Comparison of ENCODE assay signal across 1 cellular context in the genomic region with DNA sequence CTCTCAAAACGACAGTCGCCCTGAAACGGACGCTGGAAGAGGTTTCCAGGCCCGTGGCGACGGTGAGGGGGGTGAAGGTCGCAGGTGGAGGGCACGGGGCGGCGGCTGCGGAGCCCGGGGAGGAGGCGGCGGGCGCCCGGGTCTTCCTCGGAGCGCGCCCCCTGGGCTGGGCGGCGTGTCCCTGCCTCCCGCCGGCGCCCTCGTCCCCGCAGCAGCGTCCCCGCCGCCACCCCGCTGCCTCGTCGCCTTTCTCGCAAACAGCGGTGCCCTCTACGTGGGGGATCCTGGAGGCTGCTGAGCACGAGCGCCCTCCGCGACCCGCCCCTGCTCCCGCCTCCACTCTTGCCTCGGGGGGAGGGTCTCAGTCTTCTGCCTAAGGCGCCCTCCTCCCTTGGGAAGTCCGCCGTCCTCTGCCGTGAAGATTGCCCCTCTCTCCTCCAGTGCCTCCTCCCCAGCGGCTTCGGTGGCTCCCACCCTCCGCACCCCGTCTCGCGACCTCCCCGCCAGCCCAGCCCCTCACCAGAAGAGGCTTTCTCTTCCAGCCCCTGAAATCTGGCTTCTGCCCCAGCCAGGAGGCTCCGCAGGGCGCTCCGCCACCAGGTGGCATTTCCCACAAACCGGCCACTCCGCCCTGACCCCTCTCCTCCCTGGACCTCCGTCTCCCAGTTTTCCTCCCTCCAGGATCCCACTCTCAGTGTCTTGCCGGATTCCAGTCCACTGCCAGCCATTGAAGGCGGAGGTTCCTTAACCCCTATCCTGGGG.
TF ChIP-seq lines count a peak whose summit lies in the region.

No MANE protein-coding gene starts in this region.

TF ChIP-seq in GM12878, 131 proteins besides CTCF, POLR2A, EP300 and RAD21 (continued from another document):
- TF ChIP-seq, protein P1, sequence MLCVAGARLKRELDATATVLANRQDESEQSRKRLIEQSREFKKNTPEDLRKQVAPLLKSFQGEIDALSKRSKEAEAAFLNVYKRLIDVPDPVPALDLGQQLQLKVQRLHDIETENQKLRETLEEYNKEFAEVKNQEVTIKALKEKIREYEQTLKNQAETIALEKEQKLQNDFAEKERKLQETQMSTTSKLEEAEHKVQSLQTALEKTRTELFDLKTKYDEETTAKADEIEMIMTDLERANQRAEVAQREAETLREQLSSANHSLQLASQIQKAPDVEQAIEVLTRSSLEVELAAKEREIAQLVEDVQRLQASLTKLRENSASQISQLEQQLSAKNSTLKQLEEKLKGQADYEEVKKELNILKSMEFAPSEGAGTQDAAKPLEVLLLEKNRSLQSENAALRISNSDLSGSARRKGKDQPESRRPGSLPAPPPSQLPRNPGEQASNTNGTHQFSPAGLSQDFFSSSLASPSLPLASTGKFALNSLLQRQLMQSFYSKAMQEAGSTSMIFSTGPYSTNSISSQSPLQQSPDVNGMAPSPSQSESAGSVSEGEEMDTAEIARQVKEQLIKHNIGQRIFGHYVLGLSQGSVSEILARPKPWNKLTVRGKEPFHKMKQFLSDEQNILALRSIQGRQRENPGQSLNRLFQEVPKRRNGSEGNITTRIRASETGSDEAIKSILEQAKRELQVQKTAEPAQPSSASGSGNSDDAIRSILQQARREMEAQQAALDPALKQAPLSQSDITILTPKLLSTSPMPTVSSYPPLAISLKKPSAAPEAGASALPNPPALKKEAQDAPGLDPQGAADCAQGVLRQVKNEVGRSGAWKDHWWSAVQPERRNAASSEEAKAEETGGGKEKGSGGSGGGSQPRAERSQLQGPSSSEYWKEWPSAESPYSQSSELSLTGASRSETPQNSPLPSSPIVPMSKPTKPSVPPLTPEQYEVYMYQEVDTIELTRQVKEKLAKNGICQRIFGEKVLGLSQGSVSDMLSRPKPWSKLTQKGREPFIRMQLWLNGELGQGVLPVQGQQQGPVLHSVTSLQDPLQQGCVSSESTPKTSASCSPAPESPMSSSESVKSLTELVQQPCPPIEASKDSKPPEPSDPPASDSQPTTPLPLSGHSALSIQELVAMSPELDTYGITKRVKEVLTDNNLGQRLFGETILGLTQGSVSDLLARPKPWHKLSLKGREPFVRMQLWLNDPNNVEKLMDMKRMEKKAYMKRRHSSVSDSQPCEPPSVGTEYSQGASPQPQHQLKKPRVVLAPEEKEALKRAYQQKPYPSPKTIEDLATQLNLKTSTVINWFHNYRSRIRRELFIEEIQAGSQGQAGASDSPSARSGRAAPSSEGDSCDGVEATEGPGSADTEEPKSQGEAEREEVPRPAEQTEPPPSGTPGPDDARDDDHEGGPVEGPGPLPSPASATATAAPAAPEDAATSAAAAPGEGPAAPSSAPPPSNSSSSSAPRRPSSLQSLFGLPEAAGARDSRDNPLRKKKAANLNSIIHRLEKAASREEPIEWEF (IDR thresholded peaks at IDR 0.05; ENCODE audit: insufficient replicate concordance, low read depth, low read length), result no peak
- TF ChIP-seq, protein P2, sequence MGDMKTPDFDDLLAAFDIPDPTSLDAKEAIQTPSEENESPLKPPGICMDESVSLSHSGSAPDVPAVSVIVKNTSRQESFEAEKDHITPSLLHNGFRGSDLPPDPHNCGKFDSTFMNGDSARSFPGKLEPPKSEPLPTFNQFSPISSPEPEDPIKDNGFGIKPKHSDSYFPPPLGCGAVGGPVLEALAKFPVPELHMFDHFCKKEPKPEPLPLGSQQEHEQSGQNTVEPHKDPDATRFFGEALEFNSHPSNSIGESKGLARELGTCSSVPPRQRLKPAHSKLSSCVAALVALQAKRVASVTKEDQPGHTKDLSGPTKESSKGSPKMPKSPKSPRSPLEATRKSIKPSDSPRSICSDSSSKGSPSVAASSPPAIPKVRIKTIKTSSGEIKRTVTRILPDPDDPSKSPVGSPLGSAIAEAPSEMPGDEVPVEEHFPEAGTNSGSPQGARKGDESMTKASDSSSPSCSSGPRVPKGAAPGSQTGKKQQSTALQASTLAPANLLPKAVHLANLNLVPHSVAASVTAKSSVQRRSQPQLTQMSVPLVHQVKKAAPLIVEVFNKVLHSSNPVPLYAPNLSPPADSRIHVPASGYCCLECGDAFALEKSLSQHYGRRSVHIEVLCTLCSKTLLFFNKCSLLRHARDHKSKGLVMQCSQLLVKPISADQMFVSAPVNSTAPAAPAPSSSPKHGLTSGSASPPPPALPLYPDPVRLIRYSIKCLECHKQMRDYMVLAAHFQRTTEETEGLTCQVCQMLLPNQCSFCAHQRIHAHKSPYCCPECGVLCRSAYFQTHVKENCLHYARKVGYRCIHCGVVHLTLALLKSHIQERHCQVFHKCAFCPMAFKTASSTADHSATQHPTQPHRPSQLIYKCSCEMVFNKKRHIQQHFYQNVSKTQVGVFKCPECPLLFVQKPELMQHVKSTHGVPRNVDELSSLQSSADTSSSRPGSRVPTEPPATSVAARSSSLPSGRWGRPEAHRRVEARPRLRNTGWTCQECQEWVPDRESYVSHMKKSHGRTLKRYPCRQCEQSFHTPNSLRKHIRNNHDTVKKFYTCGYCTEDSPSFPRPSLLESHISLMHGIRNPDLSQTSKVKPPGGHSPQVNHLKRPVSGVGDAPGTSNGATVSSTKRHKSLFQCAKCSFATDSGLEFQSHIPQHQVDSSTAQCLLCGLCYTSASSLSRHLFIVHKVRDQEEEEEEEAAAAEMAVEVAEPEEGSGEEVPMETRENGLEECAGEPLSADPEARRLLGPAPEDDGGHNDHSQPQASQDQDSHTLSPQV (IDR thresholded peaks at IDR 0.05), result no peak
- no peak for TF ChIP-seq ATF7 (IDR thresholded peaks at IDR 0.05; ENCODE audit: low read depth)
- TF ChIP-seq, protein P3, sequence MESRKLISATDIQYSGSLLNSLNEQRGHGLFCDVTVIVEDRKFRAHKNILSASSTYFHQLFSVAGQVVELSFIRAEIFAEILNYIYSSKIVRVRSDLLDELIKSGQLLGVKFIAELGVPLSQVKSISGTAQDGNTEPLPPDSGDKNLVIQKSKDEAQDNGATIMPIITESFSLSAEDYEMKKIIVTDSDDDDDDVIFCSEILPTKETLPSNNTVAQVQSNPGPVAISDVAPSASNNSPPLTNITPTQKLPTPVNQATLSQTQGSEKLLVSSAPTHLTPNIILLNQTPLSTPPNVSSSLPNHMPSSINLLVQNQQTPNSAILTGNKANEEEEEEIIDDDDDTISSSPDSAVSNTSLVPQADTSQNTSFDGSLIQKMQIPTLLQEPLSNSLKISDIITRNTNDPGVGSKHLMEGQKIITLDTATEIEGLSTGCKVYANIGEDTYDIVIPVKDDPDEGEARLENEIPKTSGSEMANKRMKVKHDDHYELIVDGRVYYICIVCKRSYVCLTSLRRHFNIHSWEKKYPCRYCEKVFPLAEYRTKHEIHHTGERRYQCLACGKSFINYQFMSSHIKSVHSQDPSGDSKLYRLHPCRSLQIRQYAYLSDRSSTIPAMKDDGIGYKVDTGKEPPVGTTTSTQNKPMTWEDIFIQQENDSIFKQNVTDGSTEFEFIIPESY (IDR thresholded peaks at IDR 0.05), result no peak
- TF ChIP-seq, protein P4, sequence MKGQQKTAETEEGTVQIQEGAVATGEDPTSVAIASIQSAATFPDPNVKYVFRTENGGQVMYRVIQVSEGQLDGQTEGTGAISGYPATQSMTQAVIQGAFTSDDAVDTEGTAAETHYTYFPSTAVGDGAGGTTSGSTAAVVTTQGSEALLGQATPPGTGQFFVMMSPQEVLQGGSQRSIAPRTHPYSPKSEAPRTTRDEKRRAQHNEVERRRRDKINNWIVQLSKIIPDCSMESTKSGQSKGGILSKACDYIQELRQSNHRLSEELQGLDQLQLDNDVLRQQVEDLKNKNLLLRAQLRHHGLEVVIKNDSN (IDR thresholded peaks at IDR 0.05; ENCODE audit: borderline replicate concordance, extremely low read length, insufficient read depth, low read depth, low read length), result no peak
